Comparison of ENCODE assay signal across 16 cellular contexts in genomic region chr13:36925603-36926002, GRCh38. TPM values are rescaled to one million over a fixed set of nuclear protein-coding genes. Genes with fewer than 3 reads are reported as not detected.
DNase-seq lines count a peak whose midpoint lies in the region; ATAC-seq and TF ChIP-seq lines count a peak whose summit lies in the region.
"Had no signal": no experiment of that assay in that cellular context is flagged by ENCODE, and none has a peak within 500 bp of the region (broad histone marks: within the 10 kb centered on the region; RNA-seq: fewer than 3 reads in every experiment).

No MANE protein-coding gene starts in this region.

- TF ChIP-seq CTCF in OCI-LY7 (conservative IDR thresholded peaks at IDR 0.05; ENCODE audit: low read length) (no peak), ascending aorta (IDR thresholded peaks at IDR 0.05) (no peak)

- no peak for ATAC-seq in HG02571 (IDR thresholded peaks at IDR 0.05; ENCODE audit: unreplicated experiment)
- ATAC-seq: CD8-positive, alpha-beta T cell had no signal

- no peak overlapping the region for H2BK120ac ChIP-seq in trophoblast cell (ENCODE audit: insufficient read depth, low read length, poor library complexity)

- H3K79me1 ChIP-seq in trophoblast cell (ENCODE audit: low read length), result peaks cover 7% of the 10 kb centered on the region

- no peak overlapping the region for H2BK5ac ChIP-seq in trophoblast cell (ENCODE audit: low read depth, low read length, poor library complexity)

- H2AK5ac ChIP-seq in trophoblast cell (ENCODE audit: low read length), result no peak overlapping the region

- peak overlapping the region; percentile 73 for H3K4me2 ChIP-seq in OCI-LY7 (ENCODE audit: low read length)
- H3K4me2 ChIP-seq in trophoblast cell (ENCODE audit: low read length), result no peak overlapping the region

- H3K27ac ChIP-seq in OCI-LY7 (ENCODE audit: low read depth, low read length, poor library complexity, severe bottlenecking) (peak overlapping the region; percentile 76), trophoblast cell (ENCODE audit: low read depth, low read length) (no peak overlapping the region), ascending aorta (no peak overlapping the region)
- H3K27ac ChIP-seq: 22Rv1, GM23248 had no signal

- intact Hi-C loops in OCI-LY7 (cut with micrococcal nuclease; ENCODE audit: unreplicated experiment) (no loop called here), ascending aorta (cut with DNase I) (no loop called here)

- no TSS peak for BruUV-seq in OCI-LY7 (replicated peaks; lab: Mats Ljungman, UMichigan)

- CTCF ChIA-PET in OCI-LY7 (lab: Charles Lee; ENCODE audit: unreplicated experiment), result interaction anchor here (0.9 kb wide), 1 partner anchor 56 kb away, joined by 3 read pairs; no protein-coding TSS in a partner anchor

- H3K79me2 ChIP-seq in OCI-LY7 (ENCODE audit: insufficient read depth, low read depth, low read length) (no peaks in the 10 kb centered on the region), trophoblast cell (ENCODE audit: control insufficient read depth, insufficient read depth, low read length, poor library complexity) (peaks cover 1% of the 10 kb centered on the region)

- H3K9ac ChIP-seq in trophoblast cell (ENCODE audit: low read length), result no peak overlapping the region
- H3K9ac ChIP-seq: GM23248 had no signal

- H4K8ac ChIP-seq in trophoblast cell (ENCODE audit: low read depth, low read length), result no peak overlapping the region

- H3K23ac ChIP-seq in trophoblast cell (ENCODE audit: low read length), result no peak overlapping the region

- no peaks in the 10 kb centered on the region for H3K36me3 ChIP-seq in OCI-LY7 (ENCODE audit: insufficient read depth, low read length)
- H3K36me3 ChIP-seq in trophoblast cell (ENCODE audit: control insufficient read depth in 1 of 2, insufficient read depth in 2 of 2, low read length in 2 of 2), result no peaks in the 10 kb centered on the region
- no peaks in the 10 kb centered on the region for H3K36me3 ChIP-seq in ascending aorta

- no CpG with 5 or more reads among the region's 7 CpGs for WGBS in trophoblast cell (ENCODE audit: extremely low coverage, insufficient coverage, insufficient read length)

- no peak overlapping the region for H3K14ac ChIP-seq in trophoblast cell (ENCODE audit: low read length)

- no peaks in the 10 kb centered on the region for H3K9me2 ChIP-seq in OCI-LY7 (ENCODE audit: insufficient read depth, low read length)

- H3K18ac ChIP-seq in trophoblast cell (ENCODE audit: low read length), result no peak overlapping the region

- no peaks in the 10 kb centered on the region for H4K20me1 ChIP-seq in OCI-LY7 (ENCODE audit: insufficient read depth, low read length)

- no peak overlapping the region for H4K12ac ChIP-seq in trophoblast cell (ENCODE audit: low read depth, low read length)

- H3K9me3 ChIP-seq in OCI-LY7 (ENCODE audit: low read length) (no peaks in the 10 kb centered on the region), trophoblast cell (ENCODE audit: insufficient read depth, low read depth, low read length) (peaks cover 2% of the 10 kb centered on the region), ascending aorta (no peaks in the 10 kb centered on the region)

- no peak overlapping the region for H3K4ac ChIP-seq in trophoblast cell (ENCODE audit: low read depth, low read length)

- H2AFZ ChIP-seq in OCI-LY7 (ENCODE audit: low read length) (peak overlapping the region; percentile 88), trophoblast cell (ENCODE audit: insufficient read depth, low read length, poor library complexity) (no peak overlapping the region)
- H2AFZ ChIP-seq: GM23248 had no signal

- peak; percentile 40 to 74 for DNase-seq in NOMO-1 (lab: John Stamatoyannopoulos, UW; ENCODE audit: unreplicated experiment in 2 of 2)
- DNase-seq in NOMO-1 treated with dmso at 0.1 percent for 144 hours (lab: John Stamatoyannopoulos, UW; ENCODE audit: unreplicated experiment), result no peak
- peak; percentile 73 for DNase-seq in MV-4-11 (lab: John Stamatoyannopoulos, UW)
- peak; percentile 73 for DNase-seq in OCI-LY7 (ENCODE audit: low spot score)
- DNase-seq in trophoblast cell, result no peak
- no peak for DNase-seq in stimulated activated CD4-positive, alpha-beta T cell treated with anti-CD3 and anti-CD28 coated beads, Interleukin-4, amount 100 ng/mL, for 1 hour
- DNase-seq in ascending aorta (ENCODE audit: low spot score in 2 of 2), result no peak
- DNase-seq: CD8-positive, alpha-beta T cell; COR-L47; DND-41; GDM1; GM23248; H9 had no signal

- H3K27me3 ChIP-seq in trophoblast cell (ENCODE audit: insufficient read depth, low read length) (no peaks in the 10 kb centered on the region), ascending aorta (no peaks in the 10 kb centered on the region)

- POLR2A ChIA-PET in OCI-LY7 (lab: Charles Lee), result interaction anchor here (0.7 to 1.2 kb wide), 2 partner anchors 23 to 50 kb away, joined by 3 to 5 read pairs; no protein-coding TSS in a partner anchor

- peak overlapping the region; percentile 42 for H4K91ac ChIP-seq in trophoblast cell (ENCODE audit: low read depth, low read length)

- H3K4me1 ChIP-seq in OCI-LY7 (ENCODE audit: insufficient read depth, low read length, poor library complexity, severe bottlenecking) (peaks cover 70% of the 10 kb centered on the region), trophoblast cell (ENCODE audit: control insufficient read depth in 1 of 2, insufficient read depth in 2 of 2, low read length in 2 of 2) (peaks cover under 1 to 7% of the 10 kb centered on the region in 2 experiments), ascending aorta (peaks cover 0 to 5% of the 10 kb centered on the region in 2 donors)

- H2BK12ac ChIP-seq in trophoblast cell (ENCODE audit: low read length), result no peak overlapping the region

- H3K4me3 ChIP-seq in OCI-LY7 (ENCODE audit: low read depth, low read length, poor library complexity, severe bottlenecking) (peak overlapping the region; percentile 30), trophoblast cell (ENCODE audit: low read depth, low read length) (no peak overlapping the region), ascending aorta (no peak overlapping the region)
- H3K4me3 ChIP-seq: GM23248 had no signal

RNA-seq across cellular contexts. Expression of gene SMAD9, which starts 5.6 kb away (rescaled TPM):
- total RNA-seq in OCI-LY7 (2014; rRNA removed; shearing (Covaris generic)), result 9.7 and 10.8 TPM in 2 replicates
- total RNA-seq in OCI-LY7 (2022) (10.3 and 13.1 TPM in 2 replicates), ascending aorta (24.5 TPM)
- polyA plus RNA-seq in trophoblast cell (2013), result 13.6 and 14.4 TPM in 2 replicates
- total RNA-seq: CD8-positive, alpha-beta T cell had no signal
- polyA plus RNA-seq: CD14-positive monocyte had no signal

Comparison
In these comparisons a context has a peak if more than half of its experiments do, and no peak if none do; other contexts are left out.
1. DNase-seq: peak in NOMO-1 (2 of 2), MV-4-11 (single experiment) and OCI-LY7 (single experiment); none in NOMO-1 treated with dmso at 0.1 percent for 144 hours (single experiment), trophoblast cell (0 of 2), stimulated activated CD4-positive, alpha-beta T cell treated with anti-CD3 and anti-CD28 coated beads, Interleukin-4, amount 100 ng/mL, for 1 hour (single experiment) and ascending aorta (0 of 2).